1 cellular context compared by ENCODE assay signal in the genomic region with DNA sequence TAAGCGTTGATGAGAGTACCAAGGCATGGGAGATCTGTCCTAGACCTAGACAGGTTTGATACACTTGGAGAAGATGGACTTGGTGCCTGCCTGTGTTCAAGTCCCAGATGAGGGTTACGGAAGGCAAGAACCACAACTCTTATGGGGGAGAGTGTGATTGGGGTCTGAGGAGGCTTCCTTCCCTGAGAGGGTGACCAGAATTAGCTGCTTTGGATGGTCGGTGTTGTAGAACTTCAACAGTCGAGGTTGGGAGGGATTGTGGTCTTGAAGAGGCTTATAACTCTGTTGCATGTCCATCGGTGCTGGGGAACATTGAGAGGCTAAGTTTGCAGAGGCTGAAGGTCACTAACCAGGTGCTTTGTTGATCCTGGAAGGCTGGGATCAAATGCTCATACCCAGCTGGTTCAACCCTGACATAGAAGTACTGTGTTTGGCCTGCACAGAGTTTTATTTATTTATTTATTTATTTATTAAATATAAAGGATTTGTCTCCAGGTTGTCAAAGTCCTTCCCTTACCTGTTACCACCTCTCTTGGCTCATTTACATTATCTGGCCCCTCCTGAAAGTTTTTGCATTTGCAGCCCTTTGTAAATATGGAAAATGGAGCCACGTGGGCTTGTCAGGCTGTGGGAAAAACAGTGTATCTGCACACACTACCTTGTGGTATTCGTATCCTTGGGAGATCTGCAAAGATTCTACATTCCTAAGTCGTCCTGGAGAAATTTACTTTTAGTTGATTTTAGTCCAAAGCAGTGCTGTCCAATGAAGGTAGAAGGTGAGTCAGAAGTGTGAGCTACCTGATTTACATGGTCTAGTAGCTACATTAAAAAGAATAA.
A peak's percentile ranks its signal among the peaks of the same experiment; 100 is the strongest.
TF ChIP-seq lines count a peak whose summit lies in the region.

No MANE protein-coding gene starts in this region.

TF ChIP-seq in HepG2, 621 proteins besides CTCF, POLR2A, EP300 and RAD21 (continues in another document):
- TF ChIP-seq TBL1XR1 (IDR thresholded peaks at IDR 0.05; ENCODE audit: borderline replicate concordance, low read length, partially characterized antibody) (no peak), KDM5B (CRISPR knock-in tag; IDR thresholded peaks at IDR 0.05; ENCODE audit: borderline replicate concordance) (no peak), FOXP4 (CRISPR knock-in tag; IDR thresholded peaks at IDR 0.05) (no peak), GABPB1 (CRISPR knock-in tag; IDR thresholded peaks at IDR 0.05) (no peak), ARID2 (CRISPR knock-in tag; IDR thresholded peaks at IDR 0.05; ENCODE audit: borderline replicate concordance) (no peak), KLF13 (CRISPR knock-in tag; IDR thresholded peaks at IDR 0.05) (no peak), ZNF317 (CRISPR knock-in tag; IDR thresholded peaks at IDR 0.05) (no peak), SSRP1 (CRISPR knock-in tag; IDR thresholded peaks at IDR 0.05) (no peak), ZNF557 (CRISPR knock-in tag; IDR thresholded peaks at IDR 0.05) (0 out of 2 replicates have a peak, but pooled peaks have one; percentile 35), ZUFSP (CRISPR knock-in tag; IDR thresholded peaks at IDR 0.05; ENCODE audit: borderline replicate concordance) (no peak), HDAC2 (CRISPR knock-in tag; IDR thresholded peaks at IDR 0.05) (no peak), KDM5A (IDR thresholded peaks at IDR 0.05; ENCODE audit: borderline replicate concordance, low read length) (no peak), SNRNP70 (IDR thresholded peaks at IDR 0.05; ENCODE audit: low read depth, low read length) (no peak), KAT7 (CRISPR knock-in tag; IDR thresholded peaks at IDR 0.05; ENCODE audit: borderline replicate concordance) (no peak), HNF4G (IDR thresholded peaks at IDR 0.05; ENCODE audit: borderline replicate concordance, low read depth, low read length) (0 out of 2 replicates have a peak, but pooled peaks have one; percentile 32), HNF4G (CRISPR knock-in tag; IDR thresholded peaks at IDR 0.05; ENCODE audit: borderline replicate concordance, low read depth) (no peak), RCOR2 (CRISPR knock-in tag; IDR thresholded peaks at IDR 0.05) (no peak), SMAD1 (CRISPR knock-in tag; IDR thresholded peaks at IDR 0.05; ENCODE audit: borderline replicate concordance, low read depth) (no peak), MTF2 (CRISPR knock-in tag; IDR thresholded peaks at IDR 0.05; ENCODE audit: borderline replicate concordance) (no peak), AHR (CRISPR knock-in tag; IDR thresholded peaks at IDR 0.05) (no peak), ZMYM4 (CRISPR knock-in tag; IDR thresholded peaks at IDR 0.05) (0 out of 2 replicates have a peak, but pooled peaks have one; percentile 14), TEAD3 (CRISPR knock-in tag; optimal IDR thresholded peaks at IDR 0.05; ENCODE audit: borderline replicate concordance) (no peak), CBX5 (CRISPR knock-in tag; IDR thresholded peaks at IDR 0.05; ENCODE audit: borderline replicate concordance) (no peak), RBFOX2 (IDR thresholded peaks at IDR 0.05; ENCODE audit: low read depth, low read length) (no peak), MLLT10 (CRISPR knock-in tag; IDR thresholded peaks at IDR 0.05) (no peak), ZNF274 (CRISPR knock-in tag; IDR thresholded peaks at IDR 0.05) (no peak), ZNF501 (CRISPR knock-in tag; IDR thresholded peaks at IDR 0.05) (0 out of 2 replicates have a peak, but pooled peaks have one; percentile 29), NRL (CRISPR knock-in tag; IDR thresholded peaks at IDR 0.05; ENCODE audit: borderline replicate concordance) (no peak), ZNF782 (CRISPR knock-in tag; IDR thresholded peaks at IDR 0.05; ENCODE audit: borderline replicate concordance) (no peak)
- TF ChIP-seq, protein P1, sequence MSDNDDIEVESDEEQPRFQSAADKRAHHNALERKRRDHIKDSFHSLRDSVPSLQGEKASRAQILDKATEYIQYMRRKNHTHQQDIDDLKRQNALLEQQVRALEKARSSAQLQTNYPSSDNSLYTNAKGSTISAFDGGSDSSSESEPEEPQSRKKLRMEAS (IDR thresholded peaks at IDR 0.05), result no peak
- TF ChIP-seq, protein P2, sequence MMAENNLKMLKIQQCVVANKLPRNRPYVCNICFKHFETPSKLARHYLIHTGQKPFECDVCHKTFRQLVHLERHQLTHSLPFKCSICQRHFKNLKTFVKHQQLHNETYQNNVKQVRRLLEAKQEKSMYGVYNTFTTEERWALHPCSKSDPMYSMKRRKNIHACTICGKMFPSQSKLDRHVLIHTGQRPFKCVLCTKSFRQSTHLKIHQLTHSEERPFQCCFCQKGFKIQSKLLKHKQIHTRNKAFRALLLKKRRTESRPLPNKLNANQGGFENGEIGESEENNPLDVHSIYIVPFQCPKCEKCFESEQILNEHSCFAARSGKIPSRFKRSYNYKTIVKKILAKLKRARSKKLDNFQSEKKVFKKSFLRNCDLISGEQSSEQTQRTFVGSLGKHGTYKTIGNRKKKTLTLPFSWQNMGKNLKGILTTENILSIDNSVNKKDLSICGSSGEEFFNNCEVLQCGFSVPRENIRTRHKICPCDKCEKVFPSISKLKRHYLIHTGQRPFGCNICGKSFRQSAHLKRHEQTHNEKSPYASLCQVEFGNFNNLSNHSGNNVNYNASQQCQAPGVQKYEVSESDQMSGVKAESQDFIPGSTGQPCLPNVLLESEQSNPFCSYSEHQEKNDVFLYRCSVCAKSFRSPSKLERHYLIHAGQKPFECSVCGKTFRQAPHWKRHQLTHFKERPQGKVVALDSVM (CRISPR knock-in tag; IDR thresholded peaks at IDR 0.05), result no peak
- TF ChIP-seq, protein P3, sequence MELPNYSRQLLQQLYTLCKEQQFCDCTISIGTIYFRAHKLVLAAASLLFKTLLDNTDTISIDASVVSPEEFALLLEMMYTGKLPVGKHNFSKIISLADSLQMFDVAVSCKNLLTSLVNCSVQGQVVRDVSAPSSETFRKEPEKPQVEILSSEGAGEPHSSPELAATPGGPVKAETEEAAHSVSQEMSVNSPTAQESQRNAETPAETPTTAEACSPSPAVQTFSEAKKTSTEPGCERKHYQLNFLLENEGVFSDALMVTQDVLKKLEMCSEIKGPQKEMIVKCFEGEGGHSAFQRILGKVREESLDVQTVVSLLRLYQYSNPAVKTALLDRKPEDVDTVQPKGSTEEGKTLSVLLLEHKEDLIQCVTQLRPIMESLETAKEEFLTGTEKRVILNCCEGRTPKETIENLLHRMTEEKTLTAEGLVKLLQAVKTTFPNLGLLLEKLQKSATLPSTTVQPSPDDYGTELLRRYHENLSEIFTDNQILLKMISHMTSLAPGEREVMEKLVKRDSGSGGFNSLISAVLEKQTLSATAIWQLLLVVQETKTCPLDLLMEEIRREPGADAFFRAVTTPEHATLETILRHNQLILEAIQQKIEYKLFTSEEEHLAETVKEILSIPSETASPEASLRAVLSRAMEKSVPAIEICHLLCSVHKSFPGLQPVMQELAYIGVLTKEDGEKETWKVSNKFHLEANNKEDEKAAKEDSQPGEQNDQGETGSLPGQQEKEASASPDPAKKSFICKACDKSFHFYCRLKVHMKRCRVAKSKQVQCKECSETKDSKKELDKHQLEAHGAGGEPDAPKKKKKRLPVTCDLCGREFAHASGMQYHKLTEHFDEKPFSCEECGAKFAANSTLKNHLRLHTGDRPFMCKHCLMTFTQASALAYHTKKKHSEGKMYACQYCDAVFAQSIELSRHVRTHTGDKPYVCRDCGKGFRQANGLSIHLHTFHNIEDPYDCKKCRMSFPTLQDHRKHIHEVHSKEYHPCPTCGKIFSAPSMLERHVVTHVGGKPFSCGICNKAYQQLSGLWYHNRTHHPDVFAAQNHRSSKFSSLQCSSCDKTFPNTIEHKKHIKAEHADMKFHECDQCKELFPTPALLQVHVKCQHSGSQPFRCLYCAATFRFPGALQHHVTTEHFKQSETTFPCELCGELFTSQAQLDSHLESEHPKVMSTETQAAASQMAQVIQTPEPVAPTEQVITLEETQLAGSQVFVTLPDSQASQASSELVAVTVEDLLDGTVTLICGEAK (IDR thresholded peaks at IDR 0.05), result no peak
- TF ChIP-seq, protein P3 (CRISPR knock-in tag; IDR thresholded peaks at IDR 0.05), result no peak
- TF ChIP-seq, protein P4, sequence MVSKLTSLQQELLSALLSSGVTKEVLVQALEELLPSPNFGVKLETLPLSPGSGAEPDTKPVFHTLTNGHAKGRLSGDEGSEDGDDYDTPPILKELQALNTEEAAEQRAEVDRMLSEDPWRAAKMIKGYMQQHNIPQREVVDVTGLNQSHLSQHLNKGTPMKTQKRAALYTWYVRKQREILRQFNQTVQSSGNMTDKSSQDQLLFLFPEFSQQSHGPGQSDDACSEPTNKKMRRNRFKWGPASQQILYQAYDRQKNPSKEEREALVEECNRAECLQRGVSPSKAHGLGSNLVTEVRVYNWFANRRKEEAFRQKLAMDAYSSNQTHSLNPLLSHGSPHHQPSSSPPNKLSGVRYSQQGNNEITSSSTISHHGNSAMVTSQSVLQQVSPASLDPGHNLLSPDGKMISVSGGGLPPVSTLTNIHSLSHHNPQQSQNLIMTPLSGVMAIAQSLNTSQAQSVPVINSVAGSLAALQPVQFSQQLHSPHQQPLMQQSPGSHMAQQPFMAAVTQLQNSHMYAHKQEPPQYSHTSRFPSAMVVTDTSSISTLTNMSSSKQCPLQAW (CRISPR knock-in tag; IDR thresholded peaks at IDR 0.05), result peak; percentile 18; the same call in 1 of the 2 replicates
- TF ChIP-seq, protein P5, sequence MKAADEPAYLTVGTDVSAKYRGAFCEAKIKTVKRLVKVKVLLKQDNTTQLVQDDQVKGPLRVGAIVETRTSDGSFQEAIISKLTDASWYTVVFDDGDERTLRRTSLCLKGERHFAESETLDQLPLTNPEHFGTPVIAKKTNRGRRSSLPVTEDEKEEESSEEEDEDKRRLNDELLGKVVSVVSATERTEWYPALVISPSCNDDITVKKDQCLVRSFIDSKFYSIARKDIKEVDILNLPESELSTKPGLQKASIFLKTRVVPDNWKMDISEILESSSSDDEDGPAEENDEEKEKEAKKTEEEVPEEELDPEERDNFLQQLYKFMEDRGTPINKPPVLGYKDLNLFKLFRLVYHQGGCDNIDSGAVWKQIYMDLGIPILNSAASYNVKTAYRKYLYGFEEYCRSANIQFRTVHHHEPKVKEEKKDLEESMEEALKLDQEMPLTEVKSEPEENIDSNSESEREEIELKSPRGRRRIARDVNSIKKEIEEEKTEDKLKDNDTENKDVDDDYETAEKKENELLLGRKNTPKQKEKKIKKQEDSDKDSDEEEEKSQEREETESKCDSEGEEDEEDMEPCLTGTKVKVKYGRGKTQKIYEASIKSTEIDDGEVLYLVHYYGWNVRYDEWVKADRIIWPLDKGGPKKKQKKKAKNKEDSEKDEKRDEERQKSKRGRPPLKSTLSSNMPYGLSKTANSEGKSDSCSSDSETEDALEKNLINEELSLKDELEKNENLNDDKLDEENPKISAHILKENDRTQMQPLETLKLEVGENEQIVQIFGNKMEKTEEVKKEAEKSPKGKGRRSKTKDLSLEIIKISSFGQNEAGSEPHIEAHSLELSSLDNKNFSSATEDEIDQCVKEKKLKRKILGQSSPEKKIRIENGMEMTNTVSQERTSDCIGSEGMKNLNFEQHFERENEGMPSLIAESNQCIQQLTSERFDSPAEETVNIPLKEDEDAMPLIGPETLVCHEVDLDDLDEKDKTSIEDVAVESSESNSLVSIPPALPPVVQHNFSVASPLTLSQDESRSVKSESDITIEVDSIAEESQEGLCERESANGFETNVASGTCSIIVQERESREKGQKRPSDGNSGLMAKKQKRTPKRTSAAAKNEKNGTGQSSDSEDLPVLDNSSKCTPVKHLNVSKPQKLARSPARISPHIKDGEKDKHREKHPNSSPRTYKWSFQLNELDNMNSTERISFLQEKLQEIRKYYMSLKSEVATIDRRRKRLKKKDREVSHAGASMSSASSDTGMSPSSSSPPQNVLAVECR (CRISPR knock-in tag; IDR thresholded peaks at IDR 0.05; ENCODE audit: borderline replicate concordance), result 0 out of 2 replicates have a peak, but pooled peaks have one; percentile 45
